Comparison of ENCODE assay signal across 31 cellular contexts in the genomic region with DNA sequence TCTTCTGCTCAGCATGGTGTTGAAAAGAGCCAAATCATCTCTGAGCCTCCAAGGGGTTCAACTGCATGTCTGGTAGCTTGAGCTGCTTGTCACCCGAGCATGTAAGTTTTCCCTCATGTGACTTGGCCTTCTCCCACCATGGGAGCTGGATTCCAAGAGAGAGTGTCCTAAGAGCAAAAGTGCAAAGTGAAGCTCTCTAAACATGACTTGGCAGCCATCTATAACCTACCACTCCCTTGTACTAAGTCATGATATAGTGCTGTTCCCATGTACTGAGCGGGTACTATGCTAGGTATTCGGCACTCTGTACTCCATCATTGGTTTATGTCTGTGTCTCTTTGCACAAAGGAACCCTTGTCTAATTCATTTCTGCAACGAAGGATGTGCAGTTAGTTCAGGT.
"Had no signal": no experiment of that assay in that cellular context is flagged by ENCODE, and none has a peak within 500 bp of the region (broad histone marks: within the 10 kb centered on the region; RNA-seq: fewer than 3 reads in every experiment).

No MANE protein-coding gene starts in this region.

- ATAC-seq: activated naive CD4-positive, alpha-beta T cell treated with anti-CD3 and anti-CD28 coated beads, Interleukin-2, amount 50 U/mL, for 72 hours; activated naive CD8-positive, alpha-beta T cell treated with anti-CD3 and anti-CD28 coated beads, Interleukin-2, amount 50 U/mL, for 24 hours; activated T-cell treated with anti-CD3 and anti-CD28 coated beads, Interleukin-2, amount 50 U/mL, for 4 hours; activated T-cell treated with anti-CD3 and anti-CD28 coated beads, Interleukin-2, amount 50 U/mL, for 72 hours; activated T-helper 17 cell treated with anti-CD3 and anti-CD28 coated beads, Interleukin-2, amount 50 U/mL, for 72 hours; body of pancreas had no signal

- FAIRE-seq: astrocyte, bronchial epithelial cell had no signal

- DNase-seq: activated effector memory CD4-positive, alpha-beta T cell treated with anti-CD3 and anti-CD28 coated beads, Interleukin-2, amount 50 U/mL, for 16 hours; activated effector memory CD4-positive, alpha-beta T cell treated with Interleukin-2 at 50 U/mL for 16 hours; activated gamma-delta T cell; activated gamma-delta T cell treated with Interleukin-2 at 50 U/mL for 16 hours; activated naive CD4-positive, alpha-beta T cell; activated naive CD4-positive, alpha-beta T cell treated with anti-CD3 and anti-CD28 coated beads for 36 hours; activated naive CD4-positive, alpha-beta T cell treated with anti-CD3 and anti-CD28 coated beads, Interleukin-2, amount 10 ng/mL, durations not matched to agents 7 days and 5 days; activated naive CD4-positive, alpha-beta T cell treated with anti-CD3 and anti-CD28 coated beads, Interleukin-2, amount 50 U/mL, for 16 hours; activated naive CD4-positive, alpha-beta T cell treated with Interleukin-2 at 50 U/mL for 16 hours; activated naive CD8-positive, alpha-beta T cell treated with anti-CD3 and anti-CD28 coated beads for 36 hours; activated naive CD8-positive, alpha-beta T cell treated with anti-CD3 and anti-CD28 coated beads, Interleukin-2, amount 10 ng/mL, durations not matched to agents 7 days and 5 days; activated naive CD8-positive, alpha-beta T cell treated with anti-CD3 and anti-CD28 coated beads, Interleukin-2, amount 50 U/mL, for 24 hours; activated T-cell treated with anti-CD3 and anti-CD28 coated beads, Interleukin-2, amount 50 U/mL, for 1 hour; activated T-cell treated with anti-CD3 and anti-CD28 coated beads, Interleukin-2, amount 50 U/mL, for 24 hours; activated T-cell treated with anti-CD3 and anti-CD28 coated beads, Interleukin-2, amount 50 U/mL, for 4 hours; activated T-cell treated with anti-CD3 and anti-CD28 coated beads, Interleukin-2, amount 50 U/mL, for 48 hours; activated T-cell treated with anti-CD3 and anti-CD28 coated beads, Interleukin-2, amount 50 U/mL, for 72 hours; adrenal gland; amniotic stem cell; amygdala; anterior cingulate cortex; aorta; body of pancreas; brain microvascular endothelial cell; caudate nucleus; central memory CD4-positive, alpha-beta T cell; cerebellar nuclear complex had no signal
